ENCODE assay signal across 1 cellular context in the genomic region with DNA sequence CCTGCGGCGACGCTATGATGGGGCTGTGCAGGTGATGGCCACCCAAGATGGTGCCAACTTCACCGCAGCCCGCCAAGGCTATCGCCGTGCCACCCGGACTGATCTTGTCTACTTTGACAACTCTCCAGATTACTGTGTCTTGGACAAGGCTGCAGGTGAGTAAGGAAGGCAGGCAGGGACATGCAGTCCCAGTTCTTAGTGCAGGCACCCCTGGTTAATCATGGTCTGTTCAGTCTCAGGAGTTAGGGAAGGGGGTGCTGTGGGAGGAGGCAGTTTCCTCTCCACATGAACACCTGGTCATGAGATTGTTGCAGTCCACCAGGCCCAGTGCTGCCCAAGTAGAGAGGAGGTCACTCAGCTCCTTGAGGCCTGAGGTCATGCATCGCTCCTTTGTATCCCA.
A peak's percentile ranks its signal among the peaks of the same experiment; 100 is the strongest.
TF ChIP-seq lines count a peak whose summit lies in the region.

No MANE protein-coding gene starts in this region.

TF ChIP-seq in K562, 482 proteins besides CTCF, POLR2A, EP300 and RAD21:
- TF ChIP-seq HDAC8 (tag; IDR thresholded peaks at IDR 0.05), result no peak
- TF ChIP-seq, protein P1, sequence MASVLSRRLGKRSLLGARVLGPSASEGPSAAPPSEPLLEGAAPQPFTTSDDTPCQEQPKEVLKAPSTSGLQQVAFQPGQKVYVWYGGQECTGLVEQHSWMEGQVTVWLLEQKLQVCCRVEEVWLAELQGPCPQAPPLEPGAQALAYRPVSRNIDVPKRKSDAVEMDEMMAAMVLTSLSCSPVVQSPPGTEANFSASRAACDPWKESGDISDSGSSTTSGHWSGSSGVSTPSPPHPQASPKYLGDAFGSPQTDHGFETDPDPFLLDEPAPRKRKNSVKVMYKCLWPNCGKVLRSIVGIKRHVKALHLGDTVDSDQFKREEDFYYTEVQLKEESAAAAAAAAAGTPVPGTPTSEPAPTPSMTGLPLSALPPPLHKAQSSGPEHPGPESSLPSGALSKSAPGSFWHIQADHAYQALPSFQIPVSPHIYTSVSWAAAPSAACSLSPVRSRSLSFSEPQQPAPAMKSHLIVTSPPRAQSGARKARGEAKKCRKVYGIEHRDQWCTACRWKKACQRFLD (CRISPR knock-in tag; IDR thresholded peaks at IDR 0.05), result 0 out of 2 replicates have a peak, but pooled peaks have one; percentile 23
